1 cellular context compared by ENCODE assay signal in the genomic region with DNA sequence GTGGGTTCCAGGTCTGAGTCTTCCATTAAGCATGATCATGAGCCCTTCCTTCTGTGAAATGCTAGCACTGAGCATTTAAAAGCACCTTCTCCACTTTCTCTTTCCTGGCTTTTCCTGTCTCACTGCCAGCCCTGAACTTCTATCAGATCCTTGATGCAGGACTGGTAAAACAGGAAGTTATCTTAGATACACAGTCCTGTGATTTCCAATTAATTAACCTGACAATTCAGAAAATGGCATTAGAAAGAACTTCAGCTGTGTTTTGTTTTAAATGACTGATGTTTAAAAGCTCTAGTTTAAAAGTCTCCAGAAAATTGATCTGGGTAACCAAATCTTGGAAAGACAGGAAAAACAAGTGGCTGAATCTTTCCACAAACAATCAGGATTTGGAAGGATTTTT.
TF ChIP-seq lines count a peak whose summit lies in the region.

No MANE protein-coding gene starts in this region.

TF ChIP-seq in SK-N-SH, 30 proteins besides CTCF, POLR2A, EP300 and RAD21 (continued from another document):
- TF ChIP-seq, protein P1, sequence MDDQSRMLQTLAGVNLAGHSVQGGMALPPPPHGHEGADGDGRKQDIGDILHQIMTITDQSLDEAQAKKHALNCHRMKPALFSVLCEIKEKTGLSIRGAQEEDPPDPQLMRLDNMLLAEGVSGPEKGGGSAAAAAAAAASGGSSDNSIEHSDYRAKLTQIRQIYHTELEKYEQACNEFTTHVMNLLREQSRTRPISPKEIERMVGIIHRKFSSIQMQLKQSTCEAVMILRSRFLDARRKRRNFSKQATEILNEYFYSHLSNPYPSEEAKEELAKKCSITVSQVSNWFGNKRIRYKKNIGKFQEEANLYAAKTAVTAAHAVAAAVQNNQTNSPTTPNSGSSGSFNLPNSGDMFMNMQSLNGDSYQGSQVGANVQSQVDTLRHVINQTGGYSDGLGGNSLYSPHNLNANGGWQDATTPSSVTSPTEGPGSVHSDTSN (IDR thresholded peaks at IDR 0.05): no peak
- TF ChIP-seq SIN3A (IDR thresholded peaks at IDR 0.05; ENCODE audit: borderline replicate concordance, low read depth, low read length) (no peak), TEAD4 (IDR thresholded peaks at IDR 0.05; ENCODE audit: borderline replicate concordance, insufficient read depth) (no peak)
